ENCODE assay signal across 1 cellular context in genomic region chr3:31704651-31705179, GRCh38.
TF ChIP-seq lines count a peak whose summit lies in the region.

No MANE protein-coding gene starts in this region.

TF ChIP-seq in SK-N-SH treated with all-trans-retinoic acid at 6 μM for 48 hours, 23 proteins besides CTCF, POLR2A, EP300 and RAD21 (continued from another document):
- TF ChIP-seq TSHZ2 (CRISPR knock-in tag; IDR thresholded peaks at IDR 0.05) = no peak
- TF ChIP-seq ZNF8 (CRISPR knock-in tag; IDR thresholded peaks at IDR 0.05) = no peak
- TF ChIP-seq TCF4 (CRISPR knock-in tag; IDR thresholded peaks at IDR 0.05; ENCODE audit: borderline replicate concordance) = no peak
- no peak for TF ChIP-seq CSDC2 (CRISPR knock-in tag; IDR thresholded peaks at IDR 0.05)
- TF ChIP-seq ZNF565 (CRISPR knock-in tag; conservative IDR thresholded peaks at IDR 0.05; ENCODE audit: low read depth) = no peak
- TF ChIP-seq ZFP3 (CRISPR knock-in tag; IDR thresholded peaks at IDR 0.05) = no peak
- no peak for TF ChIP-seq ESRRG (CRISPR knock-in tag; IDR thresholded peaks at IDR 0.05)
- no peak for TF ChIP-seq OSR1 (CRISPR knock-in tag; IDR thresholded peaks at IDR 0.05)
